29 cellular contexts compared by ENCODE assay signal in genomic region chr6:51001399-51001798, GRCh38.
"Had no signal": no experiment of that assay in that cellular context is flagged by ENCODE, and none has a peak within 500 bp of the region (broad histone marks: within the 10 kb centered on the region; RNA-seq: fewer than 3 reads in every experiment).

No MANE protein-coding gene starts in this region.

- H3K27me3 ChIP-seq: brain microvascular endothelial cell, esophagus muscularis mucosa, foreskin keratinocyte, gastrocnemius medialis had no signal

- H3K4me1 ChIP-seq: esophagus muscularis mucosa, foreskin keratinocyte, gastrocnemius medialis had no signal

- DNase-seq: activated CD4-positive, alpha-beta memory T cell treated with anti-CD3 and anti-CD28 coated beads for 36 hours; activated CD4-positive, alpha-beta T cell treated with anti-CD3 and anti-CD28 coated beads for 36 hours; activated CD4-positive, alpha-beta T cell treated with anti-CD3 and anti-CD28 coated beads, Interleukin-2, amount 10 ng/mL, durations not matched to agents 24 days and 14 days; activated CD4-positive, CD25-positive, alpha-beta regulatory T cell; activated CD4-positive, CD25-positive, alpha-beta regulatory T cell treated with anti-CD3 and anti-CD28 coated beads, Interleukin-2, amount 50 U/mL, for 72 hours; activated CD8-positive, alpha-beta memory T cell treated with anti-CD3 and anti-CD28 coated beads, Interleukin-2, amount 10 ng/mL, durations not matched to agents 7 days and 5 days; activated CD8-positive, alpha-beta memory T cell treated with anti-CD3 and anti-CD28 coated beads, Interleukin-2, amount 50 U/mL, for 4 hours; activated CD8-positive, alpha-beta T cell treated with anti-CD3 and anti-CD28 coated beads, Interleukin-2, amount 10 ng/mL, durations not matched to agents 7 days and 5 days; activated gamma-delta T cell; activated naive CD4-positive, alpha-beta T cell; activated naive CD4-positive, alpha-beta T cell treated with anti-CD3 and anti-CD28 coated beads, Interleukin-2, amount 50 U/mL, for 16 hours; activated T-cell treated with anti-CD3 and anti-CD28 coated beads, Interleukin-2, amount 50 U/mL, for 1 hour; activated T-cell treated with anti-CD3 and anti-CD28 coated beads, Interleukin-2, amount 50 U/mL, for 48 hours; amniotic stem cell; anterior cingulate cortex; brain microvascular endothelial cell; dorsolateral prefrontal cortex; effector memory CD4-positive, alpha-beta T cell; endodermal cell; foreskin keratinocyte; gastrocnemius medialis; glutamatergic neuron; T-helper 2 cell had no signal

- FAIRE-seq: astrocyte had no signal

- H3K4me1 Mint-ChIP-seq: activated CD4-positive, alpha-beta T cell treated with anti-CD3 and anti-CD28 coated beads for 36 hours; activated CD4-positive, alpha-beta T cell treated with anti-CD3 and anti-CD28 coated beads, Interleukin-2, amount 10 ng/mL, durations not matched to agents 24 days and 14 days; activated CD8-positive, alpha-beta memory T cell treated with anti-CD3 and anti-CD28 coated beads, Interleukin-2, amount 10 ng/mL, durations not matched to agents 7 days and 5 days; central memory CD8-positive, alpha-beta T cell had no signal

- H3K27me3 Mint-ChIP-seq: activated CD4-positive, alpha-beta memory T cell treated with anti-CD3 and anti-CD28 coated beads for 36 hours; activated CD4-positive, alpha-beta T cell treated with anti-CD3 and anti-CD28 coated beads for 36 hours; activated CD4-positive, alpha-beta T cell treated with anti-CD3 and anti-CD28 coated beads, Interleukin-2, amount 10 ng/mL, durations not matched to agents 24 days and 14 days; activated CD8-positive, alpha-beta memory T cell treated with anti-CD3 and anti-CD28 coated beads, Interleukin-2, amount 10 ng/mL, durations not matched to agents 7 days and 5 days; activated naive CD8-positive, alpha-beta T cell; central memory CD8-positive, alpha-beta T cell; dendritic cell treated with granulocyte-macrophage colony-stimulating factor and Interleukin-4, amounts not matched to agents 40 ng/mL and 50 ng/mL, for 4 days had no signal

- H3K4me3 ChIP-seq: coronary artery, dorsolateral prefrontal cortex, esophagus muscularis mucosa, gastrocnemius medialis had no signal

- H3K27ac Mint-ChIP-seq: activated CD4-positive, alpha-beta memory T cell treated with anti-CD3 and anti-CD28 coated beads for 36 hours; activated CD4-positive, alpha-beta T cell treated with anti-CD3 and anti-CD28 coated beads for 36 hours; activated CD4-positive, alpha-beta T cell treated with anti-CD3 and anti-CD28 coated beads, Interleukin-2, amount 10 ng/mL, durations not matched to agents 24 days and 14 days; activated CD8-positive, alpha-beta memory T cell treated with anti-CD3 and anti-CD28 coated beads, Interleukin-2, amount 10 ng/mL, durations not matched to agents 7 days and 5 days; activated CD8-positive, alpha-beta T cell treated with anti-CD3 and anti-CD28 coated beads, Interleukin-2, amount 10 ng/mL, durations not matched to agents 7 days and 5 days; activated naive CD8-positive, alpha-beta T cell; dendritic cell treated with granulocyte-macrophage colony-stimulating factor and Interleukin-4, amounts not matched to agents 40 ng/mL and 50 ng/mL, for 4 days; endodermal cell had no signal

- H3K9me3 Mint-ChIP-seq: activated CD4-positive, alpha-beta T cell treated with anti-CD3 and anti-CD28 coated beads, Interleukin-2, amount 10 ng/mL, durations not matched to agents 24 days and 14 days; dendritic cell treated with granulocyte-macrophage colony-stimulating factor and Interleukin-4, amounts not matched to agents 40 ng/mL and 50 ng/mL, for 4 days; endodermal cell had no signal

- H3K36me3 ChIP-seq: brain microvascular endothelial cell, esophagus muscularis mucosa, gastrocnemius medialis had no signal

- H3K4me3 Mint-ChIP-seq: activated CD4-positive, alpha-beta memory T cell treated with anti-CD3 and anti-CD28 coated beads for 36 hours; activated CD4-positive, alpha-beta T cell treated with anti-CD3 and anti-CD28 coated beads for 36 hours; activated CD4-positive, alpha-beta T cell treated with anti-CD3 and anti-CD28 coated beads, Interleukin-2, amount 10 ng/mL, durations not matched to agents 24 days and 14 days; activated CD8-positive, alpha-beta memory T cell treated with anti-CD3 and anti-CD28 coated beads, Interleukin-2, amount 10 ng/mL, durations not matched to agents 7 days and 5 days; activated CD8-positive, alpha-beta T cell treated with anti-CD3 and anti-CD28 coated beads, Interleukin-2, amount 10 ng/mL, durations not matched to agents 7 days and 5 days; activated naive CD8-positive, alpha-beta T cell; central memory CD8-positive, alpha-beta T cell; dendritic cell treated with granulocyte-macrophage colony-stimulating factor and Interleukin-4, amounts not matched to agents 40 ng/mL and 50 ng/mL, for 4 days; endodermal cell had no signal

- H3K9me3 ChIP-seq: esophagus muscularis mucosa, gastrocnemius medialis had no signal

- H3K27ac ChIP-seq: brain microvascular endothelial cell, coronary artery, dorsolateral prefrontal cortex, esophagus muscularis mucosa, foreskin keratinocyte, gastrocnemius medialis had no signal

- H3K36me3 Mint-ChIP-seq: activated CD4-positive, alpha-beta memory T cell treated with anti-CD3 and anti-CD28 coated beads for 36 hours; activated CD8-positive, alpha-beta memory T cell treated with anti-CD3 and anti-CD28 coated beads, Interleukin-2, amount 10 ng/mL, durations not matched to agents 7 days and 5 days; activated naive CD8-positive, alpha-beta T cell had no signal

- ATAC-seq: activated CD4-positive, alpha-beta T cell treated with anti-CD3 and anti-CD28 coated beads for 36 hours; activated CD8-positive, alpha-beta memory T cell treated with anti-CD3 and anti-CD28 coated beads, Interleukin-2, amount 10 ng/mL, durations not matched to agents 7 days and 5 days; activated CD8-positive, alpha-beta T cell treated with anti-CD3 and anti-CD28 coated beads, Interleukin-2, amount 10 ng/mL, durations not matched to agents 7 days and 5 days; foreskin keratinocyte; gastrocnemius medialis had no signal
